ENCODE assay signal across 8 cellular contexts in genomic region chr22:20021196-20022181, GRCh38. TPM values are rescaled to one million over a fixed set of nuclear protein-coding genes. Genes with fewer than 3 reads are reported as not detected.
DNase-seq lines count a peak whose midpoint lies in the region; ATAC-seq and TF ChIP-seq lines count a peak whose summit lies in the region.

No MANE protein-coding gene starts in this region.

- H3K4me3 ChIP-seq in right lobe of liver = peak overlapping the region; percentile 92 to 97 (median 93)
- H3K4me3 ChIP-seq in stomach = peak overlapping the region; percentile 85 to 96 (median 90)

- ATAC-seq in right lobe of liver (peak; percentile 62 to 69 (median 64)), HG03196 (IDR thresholded peaks at IDR 0.05; ENCODE audit: unreplicated experiment) (no peak), GM21717 (IDR thresholded peaks at IDR 0.05; ENCODE audit: unreplicated experiment) (no peak)

- no peaks in the 10 kb centered on the region for H3K9me3 ChIP-seq in right lobe of liver
- H3K9me3 ChIP-seq in stomach = no peaks in the 10 kb centered on the region

- TF ChIP-seq CTCF in right lobe of liver (IDR thresholded peaks at IDR 0.05) = no peak
- TF ChIP-seq CTCF in stomach (IDR thresholded peaks at IDR 0.05) = no peak

- H3K36me3 ChIP-seq in right lobe of liver (peaks cover 0 to 3% (median 0%) of the 10 kb centered on the region in 4 donors), stomach (peaks cover 0 to 12% (median 3%) of the 10 kb centered on the region in 4 donors)

- WGBS in right lobe of liver (ENCODE audit: insufficient coverage, low coverage, low lambda C conversion rate, missing lambda C conversion rate) = 4% methylated on average over 8 of the region's 36 CpGs
- 1 to 3% (median 2%) methylated on average over 27 to 36 of the region's 36 CpGs for WGBS in stomach, 5 donors

- H3K27ac ChIP-seq in right lobe of liver = peak overlapping the region; percentile 83 to 92 (median 86)
- peak overlapping the region; percentile 89 to 96 (median 91) for H3K27ac ChIP-seq in stomach

- intact Hi-C loops in right lobe of liver (cut with DNase I) = loop anchor here in 1 of 2 donors (10.0 kb wide), 1 partner anchor 47 kb away; no protein-coding TSS in a partner anchor
- intact Hi-C loops in stomach (cut with DNase I; ENCODE audit: low total_unique reads) = no loop called here

- no peaks in the 10 kb centered on the region for H3K27me3 ChIP-seq in right lobe of liver
- H3K27me3 ChIP-seq in stomach = peaks cover 0 to 5% (median 0%) of the 10 kb centered on the region in 3 donors

- peaks cover 0 to 24% (median 2%) of the 10 kb centered on the region in 4 donors for H3K4me1 ChIP-seq in right lobe of liver
- peaks cover 26 to 51% (median 42%) of the 10 kb centered on the region in 4 donors for H3K4me1 ChIP-seq in stomach

- no peak for TF ChIP-seq EP300 in stomach (IDR thresholded peaks at IDR 0.05)

- peak; percentile 38 for DNase-seq in activated T-cell treated with anti-CD3 and anti-CD28 coated beads, Interleukin-2, amount 50 U/mL, for 1 hour
- DNase-seq in activated T-cell treated with anti-CD3 and anti-CD28 coated beads for 4 hours (no peak), RKO (ENCODE audit: low spot score) (peak; percentile 61), dermis blood vessel endothelial cell (peak; percentile 47), right lobe of liver (peak; percentile 83 to 90 (median 84)), stomach (peak; percentile 85)

- peak; percentile 28 for TF ChIP-seq POLR2A in right lobe of liver (IDR thresholded peaks at IDR 0.05)
- TF ChIP-seq POLR2A in stomach (IDR thresholded peaks at IDR 0.05) = peak in 1 of 4 donors; percentile 14

RNA-seq across cellular contexts. Expression of gene TANGO2, which starts 0.6 kb away (rescaled TPM):
- 86.0 and 93.6 TPM in 2 replicates for total RNA-seq in dermis blood vessel endothelial cell
- 10 to 100 TPM; 11.0 to 27.0 (median 15.5) TPM for total RNA-seq in right lobe of liver
- 10 to 100 TPM; 18.1 to 38.8 (median 27.2) TPM for total RNA-seq in stomach
- polyA plus RNA-seq in stomach = 10 to 100 TPM; 13.8 to 37.7 (median 26.0) TPM

RNA-seq across cellular contexts. Expression of gene ARVCF, which starts 4.9 kb away (rescaled TPM):
- total RNA-seq in dermis blood vessel endothelial cell (123 and 288 TPM in 2 replicates), right lobe of liver (10 to 100 TPM; 11.5 to 40.9 (median 20.7) TPM), stomach (10 to 100 TPM; 11.2 to 51.3 (median 27.8) TPM)
- 10 to 100 TPM in 2 of 3 donors, 1 to 10 TPM in 1; 3.5 to 15.4 (median 10.2) TPM for polyA plus RNA-seq in stomach

RNA-seq across cellular contexts. Expression of gene DGCR8, which starts 58.6 kb away (rescaled TPM):
- total RNA-seq in dermis blood vessel endothelial cell = 30.2 and 30.3 TPM in 2 replicates
- 10 to 100 TPM; 11.4 to 27.2 (median 16.1) TPM for total RNA-seq in right lobe of liver
- 10 to 100 TPM; 25.1 to 55.4 (median 48.5) TPM for total RNA-seq in stomach
- 10 to 100 TPM in 1 of 3 donors, 1 to 10 TPM in 2; 7.8 to 13.8 (median 9.3) TPM for polyA plus RNA-seq in stomach

Comparison
In these comparisons a context has a peak if more than half of its experiments do, and no peak if none do; other contexts are left out.
1. ATAC-seq: peak in right lobe of liver (4 of 4); none in HG03196 (single experiment) and GM21717 (single experiment).